In the genomic region with DNA sequence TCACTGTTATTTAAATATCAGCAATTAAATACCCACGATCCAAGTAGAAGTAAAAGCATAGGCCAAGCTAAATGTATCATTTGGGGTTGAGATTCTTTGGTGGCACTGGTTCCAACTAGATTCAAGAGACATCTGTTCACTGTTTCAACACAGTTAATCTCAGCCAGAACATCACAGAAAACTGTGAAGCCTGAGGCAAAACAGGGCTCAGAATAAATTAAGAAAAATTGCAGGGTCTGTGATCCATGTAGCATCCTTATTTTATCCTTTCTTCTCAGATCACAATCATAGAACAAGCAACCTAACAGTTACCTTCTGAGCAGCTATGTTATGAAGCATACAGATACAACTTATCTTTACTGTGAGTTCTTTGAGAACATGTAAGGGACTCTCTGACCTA, we compare ENCODE assay signal across 19 cellular contexts.
"Had no signal": no experiment of that assay in that cellular context is flagged by ENCODE, and none has a peak within 500 bp of the region (broad histone marks: within the 10 kb centered on the region; RNA-seq: fewer than 3 reads in every experiment).

No MANE protein-coding gene starts in this region.

- DNase-seq: activated CD4-positive, alpha-beta T cell treated with anti-CD3 and anti-CD28 coated beads, Interleukin-2, amount 50 U/mL, for 48 hours; activated CD4-positive, CD25-positive, alpha-beta regulatory T cell treated with anti-CD3 and anti-CD28 coated beads, Interleukin-2, amount 50 U/mL, for 72 hours; activated CD8-positive, alpha-beta memory T cell treated with anti-CD3 and anti-CD28 coated beads, Interleukin-2, amount 10 ng/mL, durations not matched to agents 7 days and 5 days; activated gamma-delta T cell treated with Interleukin-2 at 50 U/mL for 16 hours; activated T-cell treated with anti-CD3 and anti-CD28 coated beads, Interleukin-2, amount 50 U/mL, for 4 hours; adrenal gland; central memory CD4-positive, alpha-beta T cell; erythroblast; foreskin fibroblast; mesenchymal stem cell; nephron progenitor cell; psoas muscle; stimulated activated CD4-positive, alpha-beta T cell treated with anti-CD3 and anti-CD28 coated beads, Interleukin-12 subunit alpha, Interleukin-12 subunit beta, amount 100 ng/mL, for 4 hours; stimulated activated CD4-positive, alpha-beta T cell treated with anti-CD3 and anti-CD28 coated beads, Interleukin-2, amount 100 ng/mL, for 48 hours; testis had no signal

- H3K27ac Mint-ChIP-seq: activated CD8-positive, alpha-beta memory T cell treated with anti-CD3 and anti-CD28 coated beads, Interleukin-2, amount 10 ng/mL, durations not matched to agents 7 days and 5 days; dendritic cell treated with granulocyte-macrophage colony-stimulating factor and Interleukin-4, amounts not matched to agents 40 ng/mL and 50 ng/mL, for 4 days had no signal

- H3K27ac ChIP-seq: adrenal gland, psoas muscle, testis had no signal

- H3K9me3 Mint-ChIP-seq: activated T-cell treated with anti-CD3 and anti-CD28 coated beads, Interleukin-2, amount 50 U/mL, for 4 hours; dendritic cell treated with granulocyte-macrophage colony-stimulating factor and Interleukin-4, amounts not matched to agents 40 ng/mL and 50 ng/mL, for 4 days; nephron progenitor cell; stimulated activated naive CD8-positive, alpha-beta T cell treated with anti-CD3 and anti-CD28 coated beads, Interleukin-15, Interleukin-2, amounts not matched to agents 100 ng/mL and 50 ng/mL, for 24 hours had no signal

- ATAC-seq: activated CD8-positive, alpha-beta memory T cell treated with anti-CD3 and anti-CD28 coated beads, Interleukin-2, amount 10 ng/mL, durations not matched to agents 7 days and 5 days; activated T-cell treated with anti-CD3 and anti-CD28 coated beads, Interleukin-2, amount 50 U/mL, for 4 hours; left lung; psoas muscle; sciatic nerve had no signal

- H3K4me1 Mint-ChIP-seq: nephron progenitor cell had no signal

- H3K4me3 ChIP-seq: adrenal gland, left lung, psoas muscle, testis had no signal

- H3K4me1 ChIP-seq: psoas muscle, testis had no signal

- H3K9me3 ChIP-seq: adrenal gland, left lung, psoas muscle, testis had no signal

- H3K27me3 ChIP-seq: adrenal gland, left lung, testis had no signal

- H3K27me3 Mint-ChIP-seq: activated CD8-positive, alpha-beta memory T cell treated with anti-CD3 and anti-CD28 coated beads, Interleukin-2, amount 10 ng/mL, durations not matched to agents 7 days and 5 days; dendritic cell treated with granulocyte-macrophage colony-stimulating factor and Interleukin-4, amounts not matched to agents 40 ng/mL and 50 ng/mL, for 4 days; stimulated activated naive CD8-positive, alpha-beta T cell treated with anti-CD3 and anti-CD28 coated beads, Interleukin-15, Interleukin-2, amounts not matched to agents 100 ng/mL and 50 ng/mL, for 24 hours had no signal

- H3K4me3 Mint-ChIP-seq: activated CD8-positive, alpha-beta memory T cell treated with anti-CD3 and anti-CD28 coated beads, Interleukin-2, amount 10 ng/mL, durations not matched to agents 7 days and 5 days; activated T-cell treated with anti-CD3 and anti-CD28 coated beads, Interleukin-2, amount 50 U/mL, for 4 hours; dendritic cell treated with granulocyte-macrophage colony-stimulating factor and Interleukin-4, amounts not matched to agents 40 ng/mL and 50 ng/mL, for 4 days; nephron progenitor cell; stimulated activated naive CD8-positive, alpha-beta T cell treated with anti-CD3 and anti-CD28 coated beads, Interleukin-15, Interleukin-2, amounts not matched to agents 100 ng/mL and 50 ng/mL, for 24 hours had no signal
